In genomic region chr5:142325677-142326479, GRCh38 we compare ENCODE assay signal across 8 cellular contexts. TPM values are rescaled to one million over a fixed set of nuclear protein-coding genes. Genes with fewer than 3 reads are reported as not detected.
DNase-seq lines count a peak whose midpoint lies in the region; ATAC-seq and TF ChIP-seq lines count a peak whose summit lies in the region.

No MANE protein-coding gene starts in this region.

- no peaks in the 10 kb centered on the region for H3K27me3 ChIP-seq in foreskin keratinocyte

- DNase-seq in EL (peak; percentile 91), NB4 (ENCODE audit: low read depth) (peak; percentile 84), foreskin keratinocyte (peak; percentile 53 to 82), occipital lobe (lab: John Stamatoyannopoulos, UW) (peak; percentile 39)
- DNase-seq in activated CD8-positive, alpha-beta memory T cell treated with anti-CD3 and anti-CD28 coated beads, Interleukin-2, amount 50 U/mL, for 48 hours: peak; percentile 65

- peaks cover 33% of the 10 kb centered on the region for H3K4me1 ChIP-seq in foreskin keratinocyte

- ATAC-seq in foreskin keratinocyte: peak; percentile 8
- ATAC-seq in GM19035 (IDR thresholded peaks at IDR 0.05; ENCODE audit: unreplicated experiment): no peak
- ATAC-seq in HG03108 (IDR thresholded peaks at IDR 0.05; ENCODE audit: unreplicated experiment): no peak
- no peak for ATAC-seq in HG02973 (IDR thresholded peaks at IDR 0.05; ENCODE audit: unreplicated experiment)

- no peak for TF ChIP-seq POLR2A in NB4 (IDR thresholded peaks at IDR 0.05; ENCODE audit: extremely low read depth, insufficient read length)

- H3K4me3 ChIP-seq in NB4 (ENCODE audit: low read depth, low read length): peak overlapping the region; percentile 91

- peak overlapping the region; percentile 62 for H3K27ac ChIP-seq in foreskin keratinocyte

- TF ChIP-seq CTCF in NB4 (IDR thresholded peaks at IDR 0.05; ENCODE audit: low read depth, low read length) (no peak), foreskin keratinocyte (conservative IDR thresholded peaks at IDR 0.05) (no peak)

RNA-seq across cellular contexts. Expression of gene SPRY4, which starts 1.1 kb away (rescaled TPM):
- 25.6 and 31.6 TPM in 2 replicates for total RNA-seq in foreskin keratinocyte
- 8.3 and 8.9 TPM in 2 replicates for polyA plus RNA-seq in foreskin keratinocyte
- 3.3 TPM for total RNA-seq in occipital lobe

Comparison
In these comparisons a context has a peak if more than half of its experiments do, and no peak if none do; other contexts are left out.
1. DNase-seq: peak in every context shown above with its lines; median percentile 91 in EL; 84 in NB4; 68 in foreskin keratinocyte; 65 in activated CD8-positive, alpha-beta memory T cell treated with anti-CD3 and anti-CD28 coated beads, Interleukin-2, amount 50 U/mL, for 48 hours; 39 in occipital lobe.